Comparison of ENCODE assay signal across 8 cellular contexts in the genomic region with DNA sequence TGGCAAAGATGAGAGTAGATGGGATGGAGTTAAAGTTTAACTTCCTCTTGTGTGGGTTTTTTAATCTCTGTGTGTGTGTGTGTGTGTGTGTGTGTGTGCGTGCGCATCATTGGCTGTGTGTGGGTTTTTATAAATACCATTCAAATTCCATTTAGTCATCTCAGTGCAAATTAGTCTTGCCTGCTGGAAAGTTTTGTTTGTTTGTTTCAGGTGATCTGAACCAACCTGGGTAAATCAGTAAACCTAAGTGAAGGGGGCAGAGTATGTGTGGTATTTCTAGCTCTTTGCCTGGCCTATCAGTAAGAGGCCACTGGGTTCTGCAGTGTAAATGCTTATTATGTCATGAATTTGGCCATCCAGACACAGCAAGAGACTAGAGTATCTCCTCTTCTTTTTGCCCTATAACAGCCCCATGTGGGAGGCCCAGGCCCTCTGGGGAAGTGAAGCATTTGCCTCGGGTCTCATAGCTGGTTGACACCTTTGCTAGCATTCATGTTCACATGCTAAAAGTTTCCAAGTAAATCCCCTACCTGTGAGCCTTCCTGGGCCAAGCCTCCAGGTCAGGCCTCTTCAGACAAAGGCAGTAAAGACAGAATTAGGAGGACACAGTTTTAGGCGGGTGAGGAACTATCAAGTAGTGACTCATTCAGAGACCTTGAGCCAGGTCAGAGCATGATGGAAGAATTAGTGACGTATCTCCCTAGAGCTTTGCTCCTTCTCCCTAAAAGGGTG. TPM values are rescaled to one million over a fixed set of nuclear protein-coding genes. Genes with fewer than 3 reads are reported as not detected.
DNase-seq lines count a peak whose midpoint lies in the region; FAIRE-seq and TF ChIP-seq lines count a peak whose summit lies in the region.

No MANE protein-coding gene starts in this region.

- peak; percentile 92 for FAIRE-seq in GM19239 (lab: Jason Lieb, UNC)

- peaks cover 20% of the 10 kb centered on the region for H3K4me1 ChIP-seq in ACC112 (ENCODE audit: control insufficient read depth, insufficient read depth, low read length, unreplicated experiment)

- peak overlapping the region; percentile 82 for H3K27ac ChIP-seq in ACC112 (ENCODE audit: low read depth, low read length)
- H3K27ac ChIP-seq in RWPE1: no peak overlapping the region

- H3K36me3 ChIP-seq in ACC112 (ENCODE audit: insufficient read depth, low read length): peaks cover 20% of the 10 kb centered on the region

- POLR2A ChIA-PET in RWPE1 (lab: Yijun Ruan, JAX; ENCODE audit: low non-redundant PET): no interaction called here
- POLR2A ChIA-PET in activated CD4-positive, alpha-beta memory T cell treated with anti-CD3 and anti-CD28 coated beads, Interleukin-2, amount 10 ng/mL, durations not matched to agents 7 days and 5 days (lab: Charles Lee): interaction anchor here (1.2 kb wide), 1 partner anchor 15 kb away, joined by 4 read pairs; a partner anchor contains a TSS

- peak overlapping the region; percentile 14; the same call in 1 of the 2 replicates for H3K4me3 ChIP-seq in ACC112 (ENCODE audit: low read depth, low read length)

- H3K36me3 Mint-ChIP-seq in IgD-negative memory B cell: peaks cover 1% of the 10 kb centered on the region
- H3K36me3 Mint-ChIP-seq in activated CD4-positive, alpha-beta memory T cell treated with anti-CD3 and anti-CD28 coated beads, Interleukin-2, amount 10 ng/mL, durations not matched to agents 7 days and 5 days (ENCODE audit: low read depth): peaks cover 55% of the 10 kb centered on the region

- no peaks in the 10 kb centered on the region for H3K79me2 ChIP-seq in ACC112 (ENCODE audit: control insufficient read depth, insufficient read depth, low read length, unreplicated experiment)

- H3K27me3 ChIP-seq in ACC112 (ENCODE audit: insufficient read depth, low read length): no peaks in the 10 kb centered on the region

- no peak for TF ChIP-seq CTCF in RWPE1 (conservative IDR thresholded peaks at IDR 0.05; ENCODE audit: low read depth)

- H3K27ac Mint-ChIP-seq in IgD-negative memory B cell: peak overlapping the region in 2 of 3 donors; percentile 12 to 36
- no peak overlapping the region for H3K27ac Mint-ChIP-seq in activated CD4-positive, alpha-beta memory T cell treated with anti-CD3 and anti-CD28 coated beads, Interleukin-2, amount 10 ng/mL, durations not matched to agents 7 days and 5 days

- no peaks in the 10 kb centered on the region for H3K9me3 Mint-ChIP-seq in IgD-negative memory B cell
- H3K9me3 Mint-ChIP-seq in activated CD4-positive, alpha-beta memory T cell treated with anti-CD3 and anti-CD28 coated beads, Interleukin-2, amount 10 ng/mL, durations not matched to agents 7 days and 5 days: no peaks in the 10 kb centered on the region

- no peaks in the 10 kb centered on the region for H3K27me3 Mint-ChIP-seq in IgD-negative memory B cell
- no peaks in the 10 kb centered on the region for H3K27me3 Mint-ChIP-seq in activated CD4-positive, alpha-beta memory T cell treated with anti-CD3 and anti-CD28 coated beads, Interleukin-2, amount 10 ng/mL, durations not matched to agents 7 days and 5 days

- H3K4me1 Mint-ChIP-seq in IgD-negative memory B cell: peaks cover 20 to 25% (median 21%) of the 10 kb centered on the region in 3 donors
- H3K4me1 Mint-ChIP-seq in activated CD4-positive, alpha-beta memory T cell treated with anti-CD3 and anti-CD28 coated beads, Interleukin-2, amount 10 ng/mL, durations not matched to agents 7 days and 5 days: peaks cover 15% of the 10 kb centered on the region

- no peak for DNase-seq in GM19239 (ENCODE audit: insufficient read length, low spot score)
- DNase-seq in fibroblast of gingiva (ENCODE audit: low read depth): peak; percentile 14
- DNase-seq in NCI-H2196 (lab: John Stamatoyannopoulos, UW; ENCODE audit: unreplicated experiment): no peak
- DNase-seq in COLO829 (ENCODE audit: low spot score): no peak
- no peak for DNase-seq in RWPE1 (ENCODE audit: low spot score)
- DNase-seq in activated CD4-positive, alpha-beta memory T cell treated with anti-CD3 and anti-CD28 coated beads, Interleukin-2, amount 10 ng/mL, durations not matched to agents 7 days and 5 days: no peak

- peak overlapping the region in 3 of 4 donors; percentile 3 to 65 (median 56) for H3K4me3 Mint-ChIP-seq in IgD-negative memory B cell
- H3K4me3 Mint-ChIP-seq in activated CD4-positive, alpha-beta memory T cell treated with anti-CD3 and anti-CD28 coated beads, Interleukin-2, amount 10 ng/mL, durations not matched to agents 7 days and 5 days: no peak overlapping the region

- H2AFZ ChIP-seq in ACC112 (ENCODE audit: low read length, unreplicated experiment): no peak overlapping the region

- CTCF ChIA-PET in RWPE1 (lab: Yijun Ruan, JAX): interaction anchor here (0.6 to 0.8 kb wide), 3 partner anchors 65 to 897 kb away, joined by 3 to 4 read pairs (median 4); a partner anchor contains a TSS
- CTCF ChIA-PET in activated CD4-positive, alpha-beta memory T cell treated with anti-CD3 and anti-CD28 coated beads, Interleukin-2, amount 10 ng/mL, durations not matched to agents 7 days and 5 days (lab: Charles Lee): interaction anchor here (0.6 to 1.7 kb wide), 2 partner anchors 9 to 10 kb away, joined by 3 to 4 read pairs; no protein-coding TSS in a partner anchor

RNA-seq across cellular contexts. Expression of a gene that starts 14.7 kb away (rescaled TPM):
- 11.8 TPM for polyA plus RNA-seq in IgD-negative memory B cell
- total RNA-seq in activated CD4-positive, alpha-beta memory T cell treated with anti-CD3 and anti-CD28 coated beads, Interleukin-2, amount 10 ng/mL, durations not matched to agents 7 days and 5 days: 10 to 100 TPM; 46.9 to 50.5 TPM

RNA-seq across cellular contexts. Expression of a gene that starts 32.6 kb away (rescaled TPM):
- 12.9 TPM for polyA plus RNA-seq in IgD-negative memory B cell
- total RNA-seq in activated CD4-positive, alpha-beta memory T cell treated with anti-CD3 and anti-CD28 coated beads, Interleukin-2, amount 10 ng/mL, durations not matched to agents 7 days and 5 days: 10 to 100 TPM; 24.9 to 25.3 TPM
